22 cellular contexts compared by ENCODE assay signal in the genomic region with DNA sequence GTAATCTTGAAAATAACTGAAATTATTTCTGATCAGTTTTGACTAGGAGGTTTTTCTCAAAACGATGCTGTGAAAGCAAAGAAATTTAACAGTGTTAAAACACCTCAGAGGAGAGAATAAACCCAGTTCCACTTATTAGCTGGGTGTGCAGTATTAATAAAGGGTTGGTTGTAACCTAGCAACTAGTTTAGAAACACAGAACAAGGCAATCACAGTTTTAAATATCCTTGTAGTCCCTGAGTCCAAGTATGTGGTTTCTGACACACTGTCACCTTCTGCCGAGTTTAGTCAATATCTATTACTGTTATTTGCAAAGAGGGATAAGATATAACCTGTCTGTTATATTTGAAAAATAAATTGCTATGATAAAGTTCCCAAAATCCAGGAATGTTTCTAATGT.
"Had no signal": no experiment of that assay in that cellular context is flagged by ENCODE, and none has a peak within 500 bp of the region (broad histone marks: within the 10 kb centered on the region; RNA-seq: fewer than 3 reads in every experiment).

No MANE protein-coding gene starts in this region.

- ATAC-seq: effector memory CD8-positive, alpha-beta T cell; esophagus mucosa; gastrocnemius medialis; left colon; left lobe of liver; lower lobe of right lung; mucosa of descending colon had no signal

- DNase-seq: colonic mucosa; cortex of kidney; effector CD8-positive, alpha-beta T cell; effector memory CD8-positive, alpha-beta T cell; endodermal cell; erythroblast; esophagus squamous epithelium; foreskin fibroblast; foreskin melanocyte; gastrocnemius medialis; glutamatergic neuron; head of caudate nucleus; heart right ventricle; hippocampal formation; left colon; left ventricle myocardium inferior; lower lobe of right lung; mesenchymal stem cell; mucosa of descending colon; naive B cell had no signal
